ENCODE assay signal across 19 cellular contexts in genomic region chr16:4637501-4638166, GRCh38.
"Had no signal": no experiment of that assay in that cellular context is flagged by ENCODE, and none has a peak within 500 bp of the region (broad histone marks: within the 10 kb centered on the region; RNA-seq: fewer than 3 reads in every experiment).

No MANE protein-coding gene starts in this region.

- ATAC-seq: left lobe of liver, natural killer cell had no signal

- H3K27me3 ChIP-seq: adrenal gland, right atrium auricular region, transverse colon had no signal

- H3K9me3 Mint-ChIP-seq: activated B cell treated with CpG ODN at 0.5 μM for 24 hours; activated CD4-positive, alpha-beta T cell treated with anti-CD3 and anti-CD28 coated beads, Interleukin-2, amount 10 ng/mL, durations not matched to agents 24 days and 14 days; activated T-helper 1 cell treated with anti-CD3 and anti-CD28 coated beads, Interleukin-12 subunit alpha, Interleukin-12 subunit beta, Interleukin-2, Interleukin-4 antibody, amounts not matched to agents 30 ng/mL and 10 ng/mL and 1 ng/mL, durations not matched to agents 14 hours and 24 hours and 36 hours; natural killer cell; T-helper 1 cell treated with Interleukin-12 subunit alpha and Interleukin-12 subunit beta and Interleukin-4 antibody, amounts not matched to agents 30 μg/mL and 1 μg/mL, for 36 hours had no signal

- H3K4me3 Mint-ChIP-seq: activated B cell treated with CpG ODN at 0.5 μM for 24 hours; activated CD4-positive, alpha-beta T cell treated with anti-CD3 and anti-CD28 coated beads, Interleukin-2, amount 10 ng/mL, durations not matched to agents 24 days and 14 days; activated T-helper 1 cell treated with anti-CD3 and anti-CD28 coated beads, Interleukin-12 subunit alpha, Interleukin-12 subunit beta, Interleukin-2, Interleukin-4 antibody, amounts not matched to agents 30 ng/mL and 10 ng/mL and 1 ng/mL, durations not matched to agents 14 hours and 24 hours and 36 hours; natural killer cell; T-helper 1 cell treated with Interleukin-12 subunit alpha and Interleukin-12 subunit beta and Interleukin-4 antibody, amounts not matched to agents 30 μg/mL and 1 μg/mL, for 36 hours had no signal

- H3K4me3 ChIP-seq: adrenal gland, coronary artery, right atrium auricular region, transverse colon had no signal

- H3K27me3 Mint-ChIP-seq: activated B cell treated with CpG ODN at 0.5 μM for 24 hours; activated CD4-positive, alpha-beta T cell treated with anti-CD3 and anti-CD28 coated beads, Interleukin-2, amount 10 ng/mL, durations not matched to agents 24 days and 14 days had no signal

- H3K27ac ChIP-seq: adrenal gland, coronary artery, right atrium auricular region, transverse colon had no signal

- H3K36me3 Mint-ChIP-seq: natural killer cell had no signal

- H3K27ac Mint-ChIP-seq: activated B cell treated with CpG ODN at 0.5 μM for 24 hours; activated CD4-positive, alpha-beta T cell treated with anti-CD3 and anti-CD28 coated beads, Interleukin-2, amount 10 ng/mL, durations not matched to agents 24 days and 14 days; activated T-helper 1 cell treated with anti-CD3 and anti-CD28 coated beads, Interleukin-12 subunit alpha, Interleukin-12 subunit beta, Interleukin-2, Interleukin-4 antibody, amounts not matched to agents 30 ng/mL and 10 ng/mL and 1 ng/mL, durations not matched to agents 14 hours and 24 hours and 36 hours; T-helper 1 cell treated with Interleukin-12 subunit alpha and Interleukin-12 subunit beta and Interleukin-4 antibody, amounts not matched to agents 30 μg/mL and 1 μg/mL, for 36 hours had no signal

- H3K4me1 ChIP-seq: right atrium auricular region had no signal

- DNase-seq: activated B cell treated with CpG ODN at 0.5 μM for 24 hours; activated CD4-positive, alpha-beta T cell treated with anti-CD3 and anti-CD28 coated beads, Interleukin-2, amount 10 ng/mL, durations not matched to agents 24 days and 14 days; activated CD8-positive, alpha-beta memory T cell treated with anti-CD3 and anti-CD28 coated beads for 24 hours; activated naive CD4-positive, alpha-beta T cell; adrenal gland; effector CD8-positive, alpha-beta T cell; foreskin melanocyte; mammary epithelial cell; natural killer cell; small intestine; stimulated activated CD4-positive, alpha-beta T cell treated with anti-CD3 and anti-CD28 coated beads, Interleukin-4, amount 100 ng/mL, for 24 hours; stimulated activated naive CD4-positive, alpha-beta T cell; transverse colon had no signal

- FAIRE-seq: islet of Langerhans, small intestine had no signal

- H3K9me3 ChIP-seq: adrenal gland, right atrium auricular region, transverse colon had no signal
